8 cellular contexts compared by ENCODE assay signal in genomic region chr7:83677180-83677866, GRCh38. TPM values are rescaled to one million over a fixed set of nuclear protein-coding genes. Genes with fewer than 3 reads are reported as not detected.
DNase-seq lines count a peak whose midpoint lies in the region; ATAC-seq, FAIRE-seq and TF ChIP-seq lines count a peak whose summit lies in the region.

No MANE protein-coding gene starts in this region.

- no peak for FAIRE-seq in HepG2 (lab: Jason Lieb, UNC)
- no peak for FAIRE-seq in GM19239 (lab: Jason Lieb, UNC)

- TF ChIP-seq EP300 in HepG2 (IDR thresholded peaks at IDR 0.05; ENCODE audit: low read depth in 2 of 2, low read length in 2 of 2): no peak
- no peak for TF ChIP-seq EP300 in HepG2 (CRISPR knock-in tag; IDR thresholded peaks at IDR 0.05; ENCODE audit: borderline replicate concordance)

- TF ChIP-seq CTCF in HepG2 (CRISPR knock-in tag; IDR thresholded peaks at IDR 0.05) (no peak), right lobe of liver (IDR thresholded peaks at IDR 0.05) (no peak), fibroblast of mammary gland (conservative IDR thresholded peaks at IDR 0.05; ENCODE audit: control insufficient read depth, insufficient read depth, low read depth, low read length) (no peak)

- H3K4me1 ChIP-seq in HepG2 (ENCODE audit: insufficient read depth, low read length): no peaks in the 10 kb centered on the region
- H3K4me1 ChIP-seq in right lobe of liver: no peaks in the 10 kb centered on the region

- H3K4me3 ChIP-seq in HepG2 (replicated peaks in 1 of 3; ENCODE audit: insufficient read depth in 1 of 3, low read depth in 2 of 3, low read length in 3 of 3): no peak overlapping the region
- no peak overlapping the region for H3K4me3 ChIP-seq in right lobe of liver
- no peak overlapping the region for H3K4me3 ChIP-seq in fibroblast of mammary gland (ENCODE audit: control insufficient read depth, low read depth, low read length)

- H2AFZ ChIP-seq in HepG2 (ENCODE audit: low read length): no peak overlapping the region

- H3K9ac ChIP-seq in HepG2 (ENCODE audit: insufficient read depth, low read depth, low read length): no peak overlapping the region

- no peaks in the 10 kb centered on the region for H3K27me3 ChIP-seq in HepG2 (ENCODE audit: control insufficient read depth in 1 of 2, insufficient read depth in 2 of 2, low read length in 2 of 2)
- H3K27me3 ChIP-seq in right lobe of liver: no peaks in the 10 kb centered on the region

- TF ChIP-seq POLR2A in HepG2 (IDR thresholded peaks at IDR 0.05; ENCODE audit: insufficient read depth in 1 of 2, low read depth in 2 of 2, low read length in 2 of 2) (no peak), right lobe of liver (IDR thresholded peaks at IDR 0.05) (no peak)

- no peak for TF ChIP-seq RAD21 in HepG2 (CRISPR knock-in tag; IDR thresholded peaks at IDR 0.05)

- no peaks in the 10 kb centered on the region for H4K20me1 ChIP-seq in HepG2 (ENCODE audit: insufficient read depth, low read length)

- 3% methylated on average over 4 of the region's 4 CpGs for WGBS in HepG2 (ENCODE audit: low lambda C conversion rate)
- 29% methylated on average over 4 of the region's 4 CpGs for WGBS in right lobe of liver (ENCODE audit: insufficient coverage, low coverage, low lambda C conversion rate, missing lambda C conversion rate)

- no peak for ATAC-seq in HepG2
- no peak for ATAC-seq in right lobe of liver
- ATAC-seq in GM21367 (IDR thresholded peaks at IDR 0.05; ENCODE audit: unreplicated experiment): no peak

- BruUV-seq in HepG2 (replicated peaks; lab: Mats Ljungman, UMichigan): no TSS peak

- CTCF ChIA-PET in HepG2 (lab: Yijun Ruan, JAX; ENCODE audit: low intra/inter-chr PET ratio, low total read pairs): no interaction called here

- no peaks in the 10 kb centered on the region for H3K9me3 ChIP-seq in HepG2 (ENCODE audit: low read length)
- H3K9me3 ChIP-seq in right lobe of liver: no peaks in the 10 kb centered on the region

- H3K4me2 ChIP-seq in HepG2 (ENCODE audit: low read depth, low read length): no peak overlapping the region

- intact Hi-C loops in HepG2 (cut with micrococcal nuclease; ENCODE audit: unreplicated experiment): loop anchor here (5.0 kb wide), 1 partner anchor 530 kb away; no protein-coding TSS in a partner anchor
- intact Hi-C loops in right lobe of liver (cut with DNase I): no loop called here

- no peak for DNase-seq in HepG2 (ENCODE audit: low spot score)
- no peak for DNase-seq in right lobe of liver
- peak; percentile 98 for DNase-seq in fibroblast of mammary gland (ENCODE audit: low read depth)
- DNase-seq in pons (ENCODE audit: low spot score): no peak
- no peak for DNase-seq in NCI-H2227 (lab: John Stamatoyannopoulos, UW; ENCODE audit: unreplicated experiment)
- DNase-seq in GM19239 (ENCODE audit: insufficient read length, low spot score): no peak

- in situ Hi-C loops in HepG2 (cut with HindIII; ENCODE audit: extremely low pct_ligation_motif_present, low pct_unique_long_range_greater_than_20kb): no loop called here

- no peaks in the 10 kb centered on the region for H3K79me2 ChIP-seq in HepG2 (ENCODE audit: insufficient read depth, low read length)

- H3K27ac ChIP-seq in HepG2 (ENCODE audit: extremely low read length, insufficient read depth, low read length) (no peak overlapping the region), right lobe of liver (no peak overlapping the region)

- POLR2A ChIA-PET in HepG2 (lab: Yijun Ruan, JAX): no interaction called here

- H3K36me3 ChIP-seq in HepG2 (replicated peaks in 1 of 2; ENCODE audit: control insufficient read depth in 1 of 2, insufficient read depth in 2 of 2, low read length in 2 of 2): no peaks in the 10 kb centered on the region
- H3K36me3 ChIP-seq in right lobe of liver: no peaks in the 10 kb centered on the region

TF ChIP-seq in HepG2, 621 proteins besides CTCF, POLR2A, EP300 and RAD21:
- TF ChIP-seq MTA1 (CRISPR knock-in tag; IDR thresholded peaks at IDR 0.05; ENCODE audit: borderline replicate concordance) (no peak), FOSL2 (CRISPR knock-in tag; IDR thresholded peaks at IDR 0.05) (0 out of 2 replicates have a peak, but pooled peaks have one; percentile 12)

TF ChIP-seq in PFSK-1, 5 proteins besides CTCF, POLR2A, EP300 and RAD21:
- peak; percentile 59; the same call in 1 of the 2 replicates for TF ChIP-seq TAF1 (IDR thresholded peaks at IDR 0.05; ENCODE audit: borderline replicate concordance, insufficient read depth, low read length)
- TF ChIP-seq POLR2AphosphoS5 (IDR thresholded peaks at IDR 0.05; ENCODE audit: low read depth, low read length): peak; percentile 52; the same call in 1 of the 2 replicates
- peak in 1 of 2 experiments; percentile 52; a peak in 2 of 4 replicates for TF ChIP-seq REST (IDR thresholded peaks at IDR 0.05; ENCODE audit: insufficient read depth in 1 of 2, low read depth in 2 of 2, low read length in 2 of 2)
- peak; percentile 73 for TF ChIP-seq FOXP2 (optimal IDR thresholded peaks at IDR 0.05; ENCODE audit: borderline replicate concordance, extremely low read depth, extremely low read length, insufficient read depth)
- peak; percentile 62; the same call in 1 of the 2 replicates for TF ChIP-seq SIN3A (IDR thresholded peaks at IDR 0.05; ENCODE audit: borderline replicate concordance, insufficient read depth, low read length)

RNA-seq across cellular contexts. Expression of gene SEMA3E, which starts 28.4 kb away (rescaled TPM):
- total RNA-seq in HepG2 (2016; rRNA removed; fragmentation: Illumina TruSeq; extraction: Trizol) (not detected in 2 replicates), right lobe of liver (1 to 10 TPM in 1 of 6 experiments, under 1 TPM in 5; 0.06 to 1.0 (median 0.32) TPM)
- not detected in 2 replicates for total RNA-seq in HepG2 (2016; cell fraction: cytosol; rRNA removed; fragmentation: Illumina TruSeq; extraction: Trizol; ENCODE audit: low read depth)
- total RNA-seq in HepG2 (2016; cell fraction: insoluble cytoplasmic fraction; rRNA removed; fragmentation: Illumina TruSeq; extraction: Trizol): not detected in 2 replicates
- not detected in 2 replicates for total RNA-seq in HepG2 (2016; cell fraction: membrane; rRNA removed; fragmentation: Illumina TruSeq; extraction: Trizol)
- not detected in 2 replicates for total RNA-seq in HepG2 (2016; cell fraction: nucleus; rRNA removed; fragmentation: Illumina TruSeq; extraction: Trizol)
- polyA plus RNA-seq in HepG2 (2011; rRNA removed): not detected in 2 replicates
- not detected in 2 replicates for polyA plus RNA-seq in HepG2 (2011; cell fraction: cytosol; rRNA removed)
- not detected in 2 replicates for polyA plus RNA-seq in HepG2 (2011; cell fraction: nucleus; rRNA removed)
- not detected in 2 replicates for polyA plus RNA-seq in HepG2 (2012)
- not detected in 2 replicates for polyA plus RNA-seq in HepG2 (2016; cell fraction: cytosol; fragmentation: Illumina TruSeq; extraction: Trizol; ENCODE audit: low read depth)
- polyA plus RNA-seq in HepG2 (2016; cell fraction: insoluble cytoplasmic fraction; fragmentation: Illumina TruSeq; extraction: Trizol; ENCODE audit: low read depth): not detected in 2 replicates
- polyA plus RNA-seq in HepG2 (2016; cell fraction: membrane; fragmentation: Illumina TruSeq; extraction: Trizol; ENCODE audit: low read depth): not detected in 2 replicates
- polyA plus RNA-seq in HepG2 (2016; cell fraction: nucleus; fragmentation: Illumina TruSeq; extraction: Trizol; ENCODE audit: insufficient read depth, low read depth): not detected in 2 replicates
- not detected in 2 replicates for polyA minus RNA-seq in HepG2 (2011; rRNA and poly(A)+ RNA removed; ENCODE audit: low replicate concordance)
- polyA minus RNA-seq in HepG2 (2011; cell fraction: cytosol; rRNA and poly(A)+ RNA removed): not detected in 2 replicates
- polyA minus RNA-seq in HepG2 (2011; cell fraction: nucleus; rRNA and poly(A)+ RNA removed): not detected in 2 replicates
- polyA plus RNA-seq in PFSK-1 (2012; ENCODE audit: insufficient read length, low read depth): 20.4 TPM
